In genomic region chr17:73520369-73520761, GRCh38 we compare ENCODE assay signal across 19 cellular contexts.
A peak's percentile ranks its signal among the peaks of the same experiment; 100 is the strongest.
DNase-seq lines count a peak whose midpoint lies in the region; ATAC-seq, FAIRE-seq and TF ChIP-seq lines count a peak whose summit lies in the region.
"Had no signal": no experiment of that assay in that cellular context is flagged by ENCODE, and none has a peak within 500 bp of the region (broad histone marks: within the 10 kb centered on the region; RNA-seq: fewer than 3 reads in every experiment).

No MANE protein-coding gene starts in this region.

- no peaks in the 10 kb centered on the region for H4K20me1 ChIP-seq in K562 (replicated peaks; ENCODE audit: control insufficient read depth, insufficient read depth, low read length)
- no peaks in the 10 kb centered on the region for H4K20me1 ChIP-seq in hepatocyte (ENCODE audit: insufficient read depth, poor library complexity, severe bottlenecking)

- H3K9ac ChIP-seq in K562 (ENCODE audit: insufficient read depth in 1 of 2, low read depth in 2 of 2, low read length in 2 of 2): no peak overlapping the region
- no peak overlapping the region for H3K9ac ChIP-seq in endodermal cell (ENCODE audit: extremely low read depth, low read length, poor library complexity, severe bottlenecking)

- H3K36me3 Mint-ChIP-seq in endodermal cell (ENCODE audit: low read depth) (no peaks in the 10 kb centered on the region), neural crest cell (ENCODE audit: low read depth) (no peaks in the 10 kb centered on the region)
- no peaks in the 10 kb centered on the region for H3K36me3 Mint-ChIP-seq in activated naive CD4-positive, alpha-beta T cell treated with anti-CD3 and anti-CD28 coated beads, Interleukin-2, amount 10 ng/mL, durations not matched to agents 7 days and 5 days
- H3K36me3 Mint-ChIP-seq: CD4-positive, alpha-beta memory T cell had no signal

- H3K27me3 Mint-ChIP-seq in endodermal cell (ENCODE audit: insufficient read depth) (peaks cover 3% of the 10 kb centered on the region), neural crest cell (ENCODE audit: low read depth) (no peaks in the 10 kb centered on the region)
- peaks cover 11% of the 10 kb centered on the region for H3K27me3 Mint-ChIP-seq in activated naive CD4-positive, alpha-beta T cell treated with anti-CD3 and anti-CD28 coated beads, Interleukin-2, amount 10 ng/mL, durations not matched to agents 7 days and 5 days

- TF ChIP-seq RAD21 in K562 (CRISPR knock-in tag; conservative IDR thresholded peaks at IDR 0.05 in 1 of 2, IDR thresholded peaks at IDR 0.05 in 1 of 2): no peak

- H3K4me3 Mint-ChIP-seq in endodermal cell (no peak overlapping the region), neural crest cell (no peak overlapping the region)
- H3K4me3 Mint-ChIP-seq in activated naive CD4-positive, alpha-beta T cell treated with anti-CD3 and anti-CD28 coated beads, Interleukin-2, amount 10 ng/mL, durations not matched to agents 7 days and 5 days: no peak overlapping the region
- H3K4me3 Mint-ChIP-seq: CD4-positive, alpha-beta memory T cell had no signal

- TF ChIP-seq POLR2A in K562 (conservative IDR thresholded peaks at IDR 0.05): no peak
- no peak for TF ChIP-seq POLR2A in spleen (IDR thresholded peaks at IDR 0.05)

- H3K27ac Mint-ChIP-seq in endodermal cell (no peak overlapping the region), neural crest cell (ENCODE audit: unreplicated experiment) (peak overlapping the region; percentile 94)
- H3K27ac Mint-ChIP-seq in activated naive CD4-positive, alpha-beta T cell treated with anti-CD3 and anti-CD28 coated beads, Interleukin-2, amount 10 ng/mL, durations not matched to agents 7 days and 5 days: no peak overlapping the region

- H3K9me3 ChIP-seq in K562 (replicated peaks; ENCODE audit: control insufficient read depth, insufficient read depth, low read depth, low read length) (no peaks in the 10 kb centered on the region), endodermal cell (ENCODE audit: control insufficient read depth, low read length) (no peaks in the 10 kb centered on the region), spleen (no peaks in the 10 kb centered on the region), hepatocyte (ENCODE audit: low read depth) (no peaks in the 10 kb centered on the region)

- H3K9me1 ChIP-seq in K562 (ENCODE audit: control insufficient read depth, insufficient read depth, low read length): no peaks in the 10 kb centered on the region

- H3K9me2 ChIP-seq in hepatocyte (replicated peaks; ENCODE audit: insufficient read depth): no peaks in the 10 kb centered on the region

- ATAC-seq in K562: no peak
- no peak for ATAC-seq in HG03097 (IDR thresholded peaks at IDR 0.05; ENCODE audit: low FRiP score, unreplicated experiment)
- ATAC-seq: GM12878 had no signal

- H3K4me1 Mint-ChIP-seq in endodermal cell: peaks cover 4% of the 10 kb centered on the region
- H3K4me1 Mint-ChIP-seq in neural crest cell: peaks cover 38% of the 10 kb centered on the region
- no peaks in the 10 kb centered on the region for H3K4me1 Mint-ChIP-seq in activated naive CD4-positive, alpha-beta T cell treated with anti-CD3 and anti-CD28 coated beads, Interleukin-2, amount 10 ng/mL, durations not matched to agents 7 days and 5 days
- H3K4me1 Mint-ChIP-seq: CD4-positive, alpha-beta memory T cell had no signal

- POLR2A ChIA-PET in K562 (lab: Yijun Ruan, JAX): no interaction called here

- H2AFZ ChIP-seq in K562 (ENCODE audit: low read depth, low read length) (no peak overlapping the region), hepatocyte (no peak overlapping the region)

- 0% methylated on average over 3 of the region's 7 CpGs for WGBS in K562 (ENCODE audit: insufficient coverage, low coverage, missing lambda C conversion rate)
- 86 to 97% methylated on average over 5 to 7 of the region's 7 CpGs for WGBS in endodermal cell (ENCODE audit: insufficient coverage in 1 of 2, insufficient read length in 1 of 2), 2 experiments
- WGBS in spleen, 5 donors: 71 to 85% (median 79%) methylated on average over 6 to 7 of the region's 7 CpGs
- 91% methylated on average over 7 of the region's 7 CpGs for WGBS in hepatocyte (ENCODE audit: low lambda C conversion rate, missing lambda C conversion rate)

- CTCF ChIA-PET in K562 (lab: Yijun Ruan, JAX; ENCODE audit: low intra/inter-chr PET ratio): no interaction called here
- CTCF ChIA-PET in activated naive CD4-positive, alpha-beta T cell treated with anti-CD3 and anti-CD28 coated beads, Interleukin-2, amount 10 ng/mL, durations not matched to agents 7 days and 5 days (lab: Charles Lee): no interaction called here

- H3K27me3 ChIP-seq in K562 (ENCODE audit: control insufficient read depth in 2 of 2, insufficient read depth in 2 of 2, low read length in 2 of 2): peaks cover 0 to 63% of the 10 kb centered on the region in 2 experiments; a peak in 3 of 5 replicates
- no peaks in the 10 kb centered on the region for H3K27me3 ChIP-seq in endodermal cell (ENCODE audit: control insufficient read depth, insufficient read depth, low read length, poor library complexity, severe bottlenecking)
- H3K27me3 ChIP-seq in spleen (replicated peaks in 1 of 7): no peaks in the 10 kb centered on the region
- H3K27me3 ChIP-seq in hepatocyte: no peaks in the 10 kb centered on the region

- no peak for TF ChIP-seq EP300 in K562 (IDR thresholded peaks at IDR 0.05; ENCODE audit: low read length)

- no peak for TF ChIP-seq CTCF in K562 (IDR thresholded peaks at IDR 0.05 in 2 of 3, conservative IDR thresholded peaks at IDR 0.05 in 1 of 3; ENCODE audit: insufficient read depth in 2 of 3, low read depth in 1 of 3, low read length in 3 of 3)
- TF ChIP-seq CTCF in endodermal cell (conservative IDR thresholded peaks at IDR 0.05): no peak
- no peak for TF ChIP-seq CTCF in neural crest cell (conservative IDR thresholded peaks at IDR 0.05)
- no peak for TF ChIP-seq CTCF in spleen (IDR thresholded peaks at IDR 0.05 in 8 of 11, conservative IDR thresholded peaks at IDR 0.05 in 3 of 11)
- no peak for TF ChIP-seq CTCF in hepatocyte (IDR thresholded peaks at IDR 0.05; ENCODE audit: poor library complexity)

- H3K9me3 Mint-ChIP-seq in endodermal cell (no peaks in the 10 kb centered on the region), neural crest cell (no peaks in the 10 kb centered on the region)
- H3K9me3 Mint-ChIP-seq in activated naive CD4-positive, alpha-beta T cell treated with anti-CD3 and anti-CD28 coated beads, Interleukin-2, amount 10 ng/mL, durations not matched to agents 7 days and 5 days: no peaks in the 10 kb centered on the region

- H3K4me3 ChIP-seq in K562: no peak overlapping the region
- H3K4me3 ChIP-seq in endodermal cell (ENCODE audit: low read length): no peak overlapping the region
- H3K4me3 ChIP-seq in spleen: no peak overlapping the region
- H3K4me3 ChIP-seq in hepatocyte: no peak overlapping the region
- H3K4me3 ChIP-seq: GM12878 had no signal

- H3K36me3 ChIP-seq in K562 (ENCODE audit: control insufficient read depth, insufficient read depth, low read length) (no peaks in the 10 kb centered on the region), endodermal cell (ENCODE audit: control insufficient read depth, insufficient read depth, low read length) (no peaks in the 10 kb centered on the region), spleen (no peaks in the 10 kb centered on the region), hepatocyte (replicated peaks; ENCODE audit: insufficient read depth, low read depth) (no peaks in the 10 kb centered on the region)

- no peaks in the 10 kb centered on the region for H3K79me2 ChIP-seq in K562 (ENCODE audit: control insufficient read depth, insufficient read depth, low read length)
- H3K79me2 ChIP-seq in hepatocyte: no peaks in the 10 kb centered on the region

- in situ Hi-C loops in K562 (cut with MboI): no loop called here

- intact Hi-C loops in K562 (cut with micrococcal nuclease) (no loop called here), spleen (cut with DNase I; ENCODE audit: low total_unique reads) (no loop called here), posterior vena cava (cut with DNase I) (no loop called here)

- no peak overlapping the region for H3K4me2 ChIP-seq in K562 (ENCODE audit: insufficient read depth, low read length)
- no peak overlapping the region for H3K4me2 ChIP-seq in hepatocyte

- no TSS peak for BruUV-seq in K562 (replicated peaks; lab: Mats Ljungman, UMichigan)

- no peak for FAIRE-seq in K562 (lab: Jason Lieb, UNC)
- FAIRE-seq: GM12878 had no signal

- H3K4me1 ChIP-seq in K562 (replicated peaks in 1 of 2; ENCODE audit: control insufficient read depth in 2 of 2, insufficient read depth in 2 of 2, low read length in 2 of 2) (no peaks in the 10 kb centered on the region), endodermal cell (ENCODE audit: control insufficient read depth, insufficient read depth, low read length) (no peaks in the 10 kb centered on the region), spleen (peaks cover 0 to 10% (median 0%) of the 10 kb centered on the region in 6 donors), hepatocyte (ENCODE audit: insufficient read depth) (no peaks in the 10 kb centered on the region)

- H3K27ac ChIP-seq in K562 (ENCODE audit: extremely low read depth, low read depth, low read length) (no peak overlapping the region), endodermal cell (ENCODE audit: low read depth, low read length) (peak overlapping the region; percentile 44), spleen (no peak overlapping the region), hepatocyte (no peak overlapping the region)

- DNase-seq in K562 (ENCODE audit: extremely low read depth in 1 of 4, low spot score in 3 of 4) (no peak), endodermal cell (no peak), neural crest cell (ENCODE audit: low read depth, low spot score) (no peak), spleen (peak; percentile 57), hepatocyte (ENCODE audit: low spot score) (no peak), posterior vena cava (ENCODE audit: low spot score) (no peak)
- DNase-seq in activated naive CD4-positive, alpha-beta T cell treated with anti-CD3 and anti-CD28 coated beads, Interleukin-2, amount 10 ng/mL, durations not matched to agents 7 days and 5 days: no peak
- DNase-seq: C1 segment of cervical spinal cord; Calu3; CD4-positive, alpha-beta memory T cell; COR-L47; DMS53; DMS79 treated with DMSO at 0.1 percent for 48 hours; GDM1; GOT3; H7; HCEC 1CT had no signal

TF ChIP-seq in K562, 482 proteins besides CTCF, POLR2A, EP300 and RAD21 (continues in another document):
- TF ChIP-seq TAL1 (IDR thresholded peaks at IDR 0.05) (no peak), ZBTB1 (CRISPR knock-in tag; IDR thresholded peaks at IDR 0.05; ENCODE audit: borderline replicate concordance, low read depth) (no peak), ZNF766 (CRISPR knock-in tag; conservative IDR thresholded peaks at IDR 0.05) (no peak), ZNF740 (CRISPR knock-in tag; IDR thresholded peaks at IDR 0.05) (peak; percentile 32; the same call in 1 of the 2 replicates), ZNF740 (tag; IDR thresholded peaks at IDR 0.05) (no peak)
